ENCODE assay signal across 8 cellular contexts in genomic region chr1:89821322-89822108, GRCh38. TPM values are rescaled to one million over a fixed set of nuclear protein-coding genes. Genes with fewer than 3 reads are reported as not detected.
A peak's percentile ranks its signal among the peaks of the same experiment; 100 is the strongest.
DNase-seq lines count a peak whose midpoint lies in the region; ATAC-seq and TF ChIP-seq lines count a peak whose summit lies in the region.

No MANE protein-coding gene starts in this region.

- ATAC-seq in GM21786 (IDR thresholded peaks at IDR 0.05; ENCODE audit: unreplicated experiment): peak; percentile 49

- H3K4me1 ChIP-seq in adrenal gland (replicated peaks in 1 of 2): peaks cover 0 to 19% of the 10 kb centered on the region in 2 donors
- H3K4me1 ChIP-seq in iPS DF 6.9 (ENCODE audit: control insufficient read depth, insufficient read depth, low read length): peaks cover 3% of the 10 kb centered on the region; the same call in 1 of the 2 replicates

- peak; percentile 77 for DNase-seq in GM10248 (ENCODE audit: extremely low spot score)
- peak; percentile 63 for DNase-seq in SW480 (ENCODE audit: low spot score)
- peak; percentile 38 to 64 (median 49) for DNase-seq in adrenal gland
- no peak for DNase-seq in iPS DF 6.9 (ENCODE audit: low read depth, low spot score)
- DNase-seq in putamen (ENCODE audit: low spot score): no peak

- H3K4me3 ChIP-seq in adrenal gland (peak overlapping the region; percentile 51 to 95 (median 80)), iPS DF 6.9 (ENCODE audit: low read length) (peak overlapping the region; percentile 98), skin epidermis (peak overlapping the region; percentile 54 to 94 (median 64))

- no peak for TF ChIP-seq POLR2A in adrenal gland (IDR thresholded peaks at IDR 0.05)

- H3K9me3 ChIP-seq in KOPT-K1 (ENCODE audit: insufficient read depth, low read length, poor library complexity, severe bottlenecking): no peaks in the 10 kb centered on the region
- H3K9me3 ChIP-seq in adrenal gland (replicated peaks in 1 of 3): no peaks in the 10 kb centered on the region
- H3K9me3 ChIP-seq in iPS DF 6.9 (ENCODE audit: control insufficient read depth, insufficient read depth, low read length): no peaks in the 10 kb centered on the region

- POLR2A ChIA-PET in GM10248 (lab: Yijun Ruan, JAX): interaction anchor here (1.4 kb wide), 1 partner anchor 22 kb away, joined by 3 read pairs; no protein-coding TSS in a partner anchor

- intact Hi-C loops in adrenal gland (cut with DNase I): no loop called here

- WGBS in adrenal gland, 4 donors: 0 to 1% (median 1%) methylated on average over 9 to 73 of the region's 73 CpGs
- no CpG with 5 or more reads among the region's 73 CpGs for WGBS in iPS DF 6.9 (ENCODE audit: insufficient coverage, insufficient read length)

- peak overlapping the region; percentile 85 for H3K27ac ChIP-seq in KOPT-K1 (ENCODE audit: low read depth, low read length, poor library complexity, severe bottlenecking)
- H3K27ac ChIP-seq in adrenal gland: peak overlapping the region in 4 of 5 donors; percentile 64 to 89 (median 75)
- H3K27ac ChIP-seq in iPS DF 6.9 (ENCODE audit: low read length): no peak overlapping the region
- peak overlapping the region; percentile 13 to 90 (median 77) for H3K27ac ChIP-seq in skin epidermis

- TF ChIP-seq CTCF in GM10248 (IDR thresholded peaks at IDR 0.05; ENCODE audit: control extremely low read depth, extremely low read depth, low read depth, missing control alignments) (no peak), adrenal gland (IDR thresholded peaks at IDR 0.05) (peak in 1 of 6 experiments; percentile 33)

- CTCF ChIA-PET in GM10248 (lab: Yijun Ruan, JAX): interaction anchor here (1.1 to 6.6 kb wide), 8 partner anchors 13 to 165 kb away, joined by 3 to 36 read pairs (median 6); no protein-coding TSS in a partner anchor

- H3K36me3 ChIP-seq in KOPT-K1 (ENCODE audit: insufficient read depth, low read length) (no peaks in the 10 kb centered on the region), adrenal gland (replicated peaks in 1 of 2) (no peaks in the 10 kb centered on the region), iPS DF 6.9 (ENCODE audit: control insufficient read depth, insufficient read depth, low read length) (no peaks in the 10 kb centered on the region)

- H3K27me3 ChIP-seq in adrenal gland (no peaks in the 10 kb centered on the region), iPS DF 6.9 (ENCODE audit: control insufficient read depth, insufficient read depth, low read length) (no peaks in the 10 kb centered on the region)

RNA-seq across cellular contexts. Expression of gene LRRC8D, which starts 0.7 kb away (rescaled TPM):
- 10 to 100 TPM; 40.9 to 79.8 (median 62.9) TPM for total RNA-seq in adrenal gland
- 10 to 100 TPM; 13.9 to 66.8 (median 20.5) TPM for polyA plus RNA-seq in adrenal gland

Comparison
In these comparisons a context has a peak if more than half of its experiments do, and no peak if none do; other contexts are left out.
1. DNase-seq: peak in GM10248 (single experiment), SW480 (single experiment) and adrenal gland (7 of 7); none in iPS DF 6.9 (single experiment) and putamen (single experiment).
2. Peak in every context shown above with its lines, with median percentiles within 50 percentile points of each other: H3K4me3 ChIP-seq.